ENCODE assay signal across 28 cellular contexts in genomic region chr5:134206627-134207160, GRCh38.
"Had no signal": no experiment of that assay in that cellular context is flagged by ENCODE, and none has a peak within 500 bp of the region (broad histone marks: within the 10 kb centered on the region; RNA-seq: fewer than 3 reads in every experiment).

No MANE protein-coding gene starts in this region.

- H3K27me3 ChIP-seq: cardiac muscle cell, right lobe of liver, tibial artery had no signal

- H3K9me3 ChIP-seq: right lobe of liver, tibial artery had no signal

- H3K27me3 Mint-ChIP-seq: activated naive CD8-positive, alpha-beta T cell treated with anti-CD3 and anti-CD28 coated beads, Interleukin-2, amount 10 ng/mL, durations not matched to agents 7 days and 5 days; activated T-cell treated with anti-CD3 and anti-CD28 coated beads, Interleukin-2, amount 50 U/mL, for 24 hours; stimulated activated naive CD8-positive, alpha-beta T cell treated with anti-CD3 and anti-CD28 coated beads, Interleukin-15, amount 100 ng/mL, for 72 hours had no signal

- FAIRE-seq: endothelial cell of umbilical vein, TTC549, urothelium cell line had no signal

- DNase-seq: activated CD4-positive, alpha-beta T cell treated with anti-CD3 and anti-CD28 coated beads for 1 hour; activated CD4-positive, alpha-beta T cell treated with anti-CD3 and anti-CD28 coated beads, Interleukin-2, amount 50 U/mL, for 1 hour; activated CD8-positive, alpha-beta T cell treated with anti-CD3 and anti-CD28 coated beads, Interleukin-2, amount 10 ng/mL, durations not matched to agents 7 days and 5 days; activated naive CD4-positive, alpha-beta T cell; activated naive CD8-positive, alpha-beta T cell treated with anti-CD3 and anti-CD28 coated beads, Interleukin-2, amount 10 ng/mL, durations not matched to agents 7 days and 5 days; activated T-cell treated with anti-CD3 and anti-CD28 coated beads, Interleukin-2, amount 50 U/mL, for 24 hours; amygdala; dermis blood vessel endothelial cell; effector memory CD4-positive, alpha-beta T cell; foreskin melanocyte; hippocampal formation; kidney glomerular epithelial cell; mesenchymal stem cell; right lobe of liver; stimulated activated CD4-positive, alpha-beta T cell treated with anti-CD3 and anti-CD28 coated beads, Interleukin-1b, Interleukin-23, amount 100 ng/mL, for 48 hours; stimulated activated naive CD8-positive, alpha-beta T cell treated with anti-CD3 and anti-CD28 coated beads, Interleukin-15, amount 100 ng/mL, for 72 hours; T-helper 1 cell; tibial artery; WERI-Rb-1 had no signal

- ATAC-seq: activated CD8-positive, alpha-beta T cell treated with anti-CD3 and anti-CD28 coated beads, Interleukin-2, amount 10 ng/mL, durations not matched to agents 7 days and 5 days; esophagus mucosa; right lobe of liver; stimulated activated naive CD8-positive, alpha-beta T cell treated with anti-CD3 and anti-CD28 coated beads, Interleukin-15, amount 100 ng/mL, for 72 hours had no signal

- H3K27ac Mint-ChIP-seq: activated CD8-positive, alpha-beta T cell treated with anti-CD3 and anti-CD28 coated beads, Interleukin-2, amount 10 ng/mL, durations not matched to agents 7 days and 5 days; activated naive CD8-positive, alpha-beta T cell treated with anti-CD3 and anti-CD28 coated beads, Interleukin-2, amount 10 ng/mL, durations not matched to agents 7 days and 5 days; activated T-cell treated with anti-CD3 and anti-CD28 coated beads, Interleukin-2, amount 50 U/mL, for 24 hours; activated T-helper 2 cell treated with anti-CD3 and anti-CD28 coated beads, Interferon-gamma antibody, Interleukin-2, Interleukin-4, amounts not matched to agents 10 μg/mL and 5 μg/mL and 100 μg/mL, durations not matched to agents 14 hours and 24 hours and 36 hours; nephron had no signal

- H3K9me3 Mint-ChIP-seq: activated naive CD8-positive, alpha-beta T cell treated with anti-CD3 and anti-CD28 coated beads, Interleukin-2, amount 10 ng/mL, durations not matched to agents 7 days and 5 days; activated T-cell treated with anti-CD3 and anti-CD28 coated beads, Interleukin-2, amount 50 U/mL, for 24 hours; activated T-helper 2 cell treated with anti-CD3 and anti-CD28 coated beads, Interferon-gamma antibody, Interleukin-2, Interleukin-4, amounts not matched to agents 10 μg/mL and 5 μg/mL and 100 μg/mL, durations not matched to agents 14 hours and 24 hours and 36 hours; nephron; stimulated activated naive CD8-positive, alpha-beta T cell treated with anti-CD3 and anti-CD28 coated beads, Interleukin-15, amount 100 ng/mL, for 72 hours had no signal

- H3K27ac ChIP-seq: cardiac muscle cell, parathyroid adenoma, right lobe of liver, skin epidermis, tibial artery, WERI-Rb-1 had no signal

- H3K4me3 Mint-ChIP-seq: activated CD8-positive, alpha-beta T cell treated with anti-CD3 and anti-CD28 coated beads, Interleukin-2, amount 10 ng/mL, durations not matched to agents 7 days and 5 days; activated naive CD8-positive, alpha-beta T cell treated with anti-CD3 and anti-CD28 coated beads, Interleukin-2, amount 10 ng/mL, durations not matched to agents 7 days and 5 days; activated T-cell treated with anti-CD3 and anti-CD28 coated beads, Interleukin-2, amount 50 U/mL, for 24 hours; nephron; stimulated activated naive CD8-positive, alpha-beta T cell treated with anti-CD3 and anti-CD28 coated beads, Interleukin-15, amount 100 ng/mL, for 72 hours had no signal

- H2AFZ ChIP-seq: parathyroid adenoma had no signal

- H3K9ac ChIP-seq: parathyroid adenoma had no signal

- H3K4me3 ChIP-seq: cardiac muscle cell, right lobe of liver, skin epidermis, tibial artery had no signal
